ENCODE assay signal across 9 cellular contexts in the genomic region with DNA sequence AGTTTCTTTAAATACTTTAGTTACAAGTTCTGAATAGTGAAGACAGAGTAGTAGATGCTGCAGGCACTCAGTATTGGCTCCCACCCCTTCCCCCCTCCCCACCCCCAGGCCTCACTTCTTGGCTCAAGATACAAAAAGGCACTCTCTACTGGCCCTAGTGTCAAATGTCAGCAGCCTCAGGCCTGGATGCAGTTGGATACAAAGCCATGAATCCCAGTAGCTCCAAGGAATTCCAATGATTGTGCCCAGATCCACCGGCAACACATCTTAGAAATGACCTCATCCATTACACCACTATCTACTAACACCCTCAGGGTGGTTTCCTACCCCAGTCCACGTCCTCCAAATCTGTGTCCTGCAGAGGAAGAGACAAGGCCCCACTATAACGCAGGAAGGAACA. TPM values are rescaled to one million over a fixed set of nuclear protein-coding genes. Genes with fewer than 3 reads are reported as not detected.
DNase-seq lines count a peak whose midpoint lies in the region; ATAC-seq, FAIRE-seq and TF ChIP-seq lines count a peak whose summit lies in the region.
"Not testable (repeated sequence)": the region's sequence is repeated elsewhere in the genome, so short reads cannot be mapped to it uniquely, and the experiment has no call there.
"Had no signal": no experiment of that assay in that cellular context is flagged by ENCODE, and none has a peak within 500 bp of the region (broad histone marks: within the 10 kb centered on the region; RNA-seq: fewer than 3 reads in every experiment).

No MANE protein-coding gene starts in this region.

- intact Hi-C loops in HepG2 (cut with micrococcal nuclease; ENCODE audit: unreplicated experiment), result not testable (repeated sequence)

- not testable (repeated sequence) for H4K20me1 ChIP-seq in HepG2 (ENCODE audit: insufficient read depth, low read length); neural progenitor cell (ENCODE audit: low read depth)

- not testable (repeated sequence) for H3K27me3 Mint-ChIP-seq in glutamatergic neuron (ENCODE audit: unreplicated experiment); neural progenitor cell (ENCODE audit: insufficient read depth, low read depth)

- in situ Hi-C loops in HepG2 (cut with HindIII; ENCODE audit: extremely low pct_ligation_motif_present, low pct_unique_long_range_greater_than_20kb), result not testable (repeated sequence)

- CTCF ChIA-PET in HepG2 (lab: Yijun Ruan, JAX; ENCODE audit: low intra/inter-chr PET ratio, low total read pairs), result not testable (repeated sequence)

- ATAC-seq in HepG2, result not testable (repeated sequence)

- H3K9me3 ChIP-seq in NT2/D1 (ENCODE audit: insufficient read depth, low read length); HepG2 (ENCODE audit: low read length); neural progenitor cell (ENCODE audit: low read depth): not testable (repeated sequence)

- H3K36me3 Mint-ChIP-seq in glutamatergic neuron (ENCODE audit: unreplicated experiment), result not testable (repeated sequence)
- H3K36me3 Mint-ChIP-seq in neural progenitor cell, result peaks cover 13% of the 10 kb centered on the region

- H3K27ac Mint-ChIP-seq in glutamatergic neuron (ENCODE audit: unreplicated experiment) (peak overlapping the region; percentile 52), neural progenitor cell (peak overlapping the region; percentile 37)

- not testable (repeated sequence) for H3K79me2 ChIP-seq in HepG2 (ENCODE audit: insufficient read depth, low read length); neural progenitor cell (ENCODE audit: low read depth)

- H3F3A ChIP-seq in neural progenitor cell (ENCODE audit: low read depth), result not testable (repeated sequence)

- TF ChIP-seq EP300 in HepG2 (IDR thresholded peaks at IDR 0.05; ENCODE audit: low read depth in 2 of 2, low read length in 2 of 2); HepG2 (CRISPR knock-in tag; IDR thresholded peaks at IDR 0.05; ENCODE audit: borderline replicate concordance): not testable (repeated sequence)

- DNase-seq in EL, result peak; percentile 47
- peak; percentile 47 for DNase-seq in NT2/D1 (ENCODE audit: low read depth, low spot score)
- peak; percentile 60 for DNase-seq in ecto neural progenitor cell (ENCODE audit: low spot score)
- DNase-seq in glutamatergic neuron; HepG2 (ENCODE audit: low spot score): not testable (repeated sequence)
- DNase-seq in neural progenitor cell (ENCODE audit: low spot score), result peak; percentile 54

- H3K9me3 Mint-ChIP-seq in glutamatergic neuron (ENCODE audit: unreplicated experiment); neural progenitor cell: not testable (repeated sequence)

- not testable (repeated sequence) for H3K27ac ChIP-seq in HepG2 (ENCODE audit: extremely low read length, insufficient read depth, low read length)
- peak overlapping the region; percentile 29 for H3K27ac ChIP-seq in neural progenitor cell

- not testable (repeated sequence) for H3K9ac ChIP-seq in NT2/D1 (ENCODE audit: insufficient read length, low read depth); HepG2 (ENCODE audit: insufficient read depth, low read depth, low read length); neural progenitor cell

- H3K27me3 ChIP-seq in NT2/D1 (ENCODE audit: insufficient read depth, insufficient read length); HepG2 (ENCODE audit: control insufficient read depth in 1 of 2, insufficient read depth in 2 of 2, low read length in 2 of 2); neural progenitor cell: not testable (repeated sequence)

- not testable (repeated sequence) for TF ChIP-seq POLR2A in HepG2 (IDR thresholded peaks at IDR 0.05; ENCODE audit: insufficient read depth in 1 of 2, low read depth in 2 of 2, low read length in 2 of 2)

- TF ChIP-seq CTCF in glutamatergic neuron (IDR thresholded peaks at IDR 0.05; ENCODE audit: partially characterized antibody, unreplicated experiment); HepG2 (CRISPR knock-in tag; IDR thresholded peaks at IDR 0.05); neural progenitor cell (IDR thresholded peaks at IDR 0.05): not testable (repeated sequence)

- H3K4me1 ChIP-seq in NT2/D1 (ENCODE audit: insufficient read depth, insufficient read length); HepG2 (ENCODE audit: insufficient read depth, low read length); neural progenitor cell: not testable (repeated sequence)

- not testable (repeated sequence) for H3K4me3 ChIP-seq in NT2/D1 (ENCODE audit: insufficient read length, low read depth); HepG2 (replicated peaks in 1 of 3; ENCODE audit: insufficient read depth in 1 of 3, low read depth in 2 of 3, low read length in 3 of 3); neural progenitor cell

- POLR2A ChIA-PET in HepG2 (lab: Yijun Ruan, JAX), result not testable (repeated sequence)

- H3K4me1 Mint-ChIP-seq in glutamatergic neuron (ENCODE audit: low read depth, unreplicated experiment); neural progenitor cell: not testable (repeated sequence)

- H3K4me3 Mint-ChIP-seq in glutamatergic neuron (ENCODE audit: unreplicated experiment); neural progenitor cell: not testable (repeated sequence)

- not testable (repeated sequence) for TF ChIP-seq RAD21 in HepG2 (CRISPR knock-in tag; IDR thresholded peaks at IDR 0.05)

- H3K36me3 ChIP-seq in NT2/D1 (ENCODE audit: insufficient read depth, insufficient read length, low read length), result peaks cover 77% of the 10 kb centered on the region
- H3K36me3 ChIP-seq in HepG2 (replicated peaks in 1 of 2; ENCODE audit: control insufficient read depth in 1 of 2, insufficient read depth in 2 of 2, low read length in 2 of 2), result peaks cover 12 to 32% of the 10 kb centered on the region in 2 experiments; a peak in 4 of 5 replicates
- not testable (repeated sequence) for H3K36me3 ChIP-seq in neural progenitor cell

- BruUV-seq in HepG2 (replicated peaks; lab: Mats Ljungman, UMichigan), result not testable (repeated sequence)

- not testable (repeated sequence) for H2AFZ ChIP-seq in HepG2 (ENCODE audit: low read length); neural progenitor cell (replicated peaks)

- not testable (repeated sequence) for H3K4me2 ChIP-seq in HepG2 (ENCODE audit: low read depth, low read length)
- peak overlapping the region; percentile 9 for H3K4me2 ChIP-seq in neural progenitor cell

- FAIRE-seq in HepG2 (lab: Jason Lieb, UNC), result not testable (repeated sequence)

- WGBS in HepG2 (ENCODE audit: low lambda C conversion rate), result 79% methylated on average over 2 of the region's 3 CpGs

RNA-seq across cellular contexts. Expression of a gene that starts 17.6 kb away (rescaled TPM):
- total RNA-seq in glutamatergic neuron (ENCODE audit: unreplicated experiment) (70.3 TPM), HepG2 (2016; rRNA removed; fragmentation: Illumina TruSeq; extraction: Trizol) (92.2 and 133 TPM in 2 replicates), neural progenitor cell (ENCODE audit: low replicate concordance) (46.4 and 85.1 TPM in 2 replicates)
- total RNA-seq in HepG2 (2016; cell fraction: cytosol; rRNA removed; fragmentation: Illumina TruSeq; extraction: Trizol; ENCODE audit: low read depth), result 22.1 and 22.6 TPM in 2 replicates
- 91.7 and 143 TPM in 2 replicates for total RNA-seq in HepG2 (2016; cell fraction: insoluble cytoplasmic fraction; rRNA removed; fragmentation: Illumina TruSeq; extraction: Trizol)
- total RNA-seq in HepG2 (2016; cell fraction: membrane; rRNA removed; fragmentation: Illumina TruSeq; extraction: Trizol), result 24.5 and 27.9 TPM in 2 replicates
- total RNA-seq in HepG2 (2016; cell fraction: nucleus; rRNA removed; fragmentation: Illumina TruSeq; extraction: Trizol), result 52.8 and 55.5 TPM in 2 replicates
- polyA plus RNA-seq in HepG2 (2011; rRNA removed), result 37.1 and 43.7 TPM in 2 replicates
- 19.2 and 30.6 TPM in 2 replicates for polyA plus RNA-seq in HepG2 (2011; cell fraction: cytosol; rRNA removed)
- polyA plus RNA-seq in HepG2 (2011; cell fraction: nucleus; rRNA removed), result 16.8 and 25.8 TPM in 2 replicates
- polyA plus RNA-seq in HepG2 (2012), result 65.4 and 101 TPM in 2 replicates
- polyA plus RNA-seq in HepG2 (2016; cell fraction: cytosol; fragmentation: Illumina TruSeq; extraction: Trizol; ENCODE audit: low read depth), result 7.0 and 7.2 TPM in 2 replicates
- polyA plus RNA-seq in HepG2 (2016; cell fraction: insoluble cytoplasmic fraction; fragmentation: Illumina TruSeq; extraction: Trizol; ENCODE audit: low read depth), result 113 and 123 TPM in 2 replicates
- 14.2 and 14.7 TPM in 2 replicates for polyA plus RNA-seq in HepG2 (2016; cell fraction: membrane; fragmentation: Illumina TruSeq; extraction: Trizol; ENCODE audit: low read depth)
- polyA plus RNA-seq in HepG2 (2016; cell fraction: nucleus; fragmentation: Illumina TruSeq; extraction: Trizol; ENCODE audit: insufficient read depth, low read depth), result 45.9 and 47.6 TPM in 2 replicates
- polyA minus RNA-seq in HepG2 (2011; rRNA and poly(A)+ RNA removed; ENCODE audit: low replicate concordance), result 7.9 and 12.5 TPM in 2 replicates
- 18.5 and 23.1 TPM in 2 replicates for polyA minus RNA-seq in HepG2 (2011; cell fraction: cytosol; rRNA and poly(A)+ RNA removed)
- polyA minus RNA-seq in HepG2 (2011; cell fraction: nucleus; rRNA and poly(A)+ RNA removed), result 85.0 and 85.5 TPM in 2 replicates

RNA-seq across cellular contexts. Expression of a gene that starts 44.0 kb away (rescaled TPM):
- total RNA-seq in glutamatergic neuron (ENCODE audit: unreplicated experiment) (70.8 TPM), HepG2 (2016; rRNA removed; fragmentation: Illumina TruSeq; extraction: Trizol) (269 and 290 TPM in 2 replicates), neural progenitor cell (ENCODE audit: low replicate concordance) (78.0 and 132 TPM in 2 replicates)
- total RNA-seq in HepG2 (2016; cell fraction: cytosol; rRNA removed; fragmentation: Illumina TruSeq; extraction: Trizol; ENCODE audit: low read depth), result 150 and 165 TPM in 2 replicates
- total RNA-seq in HepG2 (2016; cell fraction: insoluble cytoplasmic fraction; rRNA removed; fragmentation: Illumina TruSeq; extraction: Trizol), result 267 and 299 TPM in 2 replicates
- total RNA-seq in HepG2 (2016; cell fraction: membrane; rRNA removed; fragmentation: Illumina TruSeq; extraction: Trizol), result 228 and 296 TPM in 2 replicates
- 387 and 419 TPM in 2 replicates for total RNA-seq in HepG2 (2016; cell fraction: nucleus; rRNA removed; fragmentation: Illumina TruSeq; extraction: Trizol)
- 143 and 185 TPM in 2 replicates for polyA plus RNA-seq in HepG2 (2011; rRNA removed)
- polyA plus RNA-seq in HepG2 (2011; cell fraction: cytosol; rRNA removed), result 47.2 and 79.1 TPM in 2 replicates
- 159 and 212 TPM in 2 replicates for polyA plus RNA-seq in HepG2 (2011; cell fraction: nucleus; rRNA removed)
- 171 and 217 TPM in 2 replicates for polyA plus RNA-seq in HepG2 (2012)
- 48.5 and 55.9 TPM in 2 replicates for polyA plus RNA-seq in HepG2 (2016; cell fraction: cytosol; fragmentation: Illumina TruSeq; extraction: Trizol; ENCODE audit: low read depth)
- 208 and 209 TPM in 2 replicates for polyA plus RNA-seq in HepG2 (2016; cell fraction: insoluble cytoplasmic fraction; fragmentation: Illumina TruSeq; extraction: Trizol; ENCODE audit: low read depth)
- 93.0 and 107 TPM in 2 replicates for polyA plus RNA-seq in HepG2 (2016; cell fraction: membrane; fragmentation: Illumina TruSeq; extraction: Trizol; ENCODE audit: low read depth)
- 517 and 535 TPM in 2 replicates for polyA plus RNA-seq in HepG2 (2016; cell fraction: nucleus; fragmentation: Illumina TruSeq; extraction: Trizol; ENCODE audit: insufficient read depth, low read depth)
- polyA minus RNA-seq in HepG2 (2011; rRNA and poly(A)+ RNA removed; ENCODE audit: low replicate concordance), result 74.7 and 135 TPM in 2 replicates
- 73.7 and 80.7 TPM in 2 replicates for polyA minus RNA-seq in HepG2 (2011; cell fraction: cytosol; rRNA and poly(A)+ RNA removed)
- polyA minus RNA-seq in HepG2 (2011; cell fraction: nucleus; rRNA and poly(A)+ RNA removed), result 495 and 549 TPM in 2 replicates

RNA-seq across cellular contexts. Expression of a gene that starts 54.6 kb away (rescaled TPM):
- total RNA-seq in glutamatergic neuron (ENCODE audit: unreplicated experiment) (0.20 TPM), HepG2 (2016; rRNA removed; fragmentation: Illumina TruSeq; extraction: Trizol) (0.09 TPM in 1 of 2 replicates, not detected in the other), neural progenitor cell (ENCODE audit: low replicate concordance) (0.09 TPM in 1 of 2 replicates, not detected in the other)
- total RNA-seq in HepG2 (2016; cell fraction: cytosol; rRNA removed; fragmentation: Illumina TruSeq; extraction: Trizol; ENCODE audit: low read depth), result 0.10 TPM in 1 of 2 replicates, not detected in the other
- 0.13 TPM in 1 of 2 replicates, not detected in the other for total RNA-seq in HepG2 (2016; cell fraction: insoluble cytoplasmic fraction; rRNA removed; fragmentation: Illumina TruSeq; extraction: Trizol)
- total RNA-seq in HepG2 (2016; cell fraction: membrane; rRNA removed; fragmentation: Illumina TruSeq; extraction: Trizol), result 0.07 TPM in 1 of 2 replicates, not detected in the other
- 0.31 TPM in 2 replicates for total RNA-seq in HepG2 (2016; cell fraction: nucleus; rRNA removed; fragmentation: Illumina TruSeq; extraction: Trizol)
- polyA plus RNA-seq in HepG2 (2011; rRNA removed), result 0.01 TPM in 2 replicates
- polyA plus RNA-seq in HepG2 (2011; cell fraction: cytosol; rRNA removed), result not detected in 2 replicates
- 0.16 and 0.18 TPM in 2 replicates for polyA plus RNA-seq in HepG2 (2011; cell fraction: nucleus; rRNA removed)
- 0.05 TPM in 1 of 2 replicates, not detected in the other for polyA plus RNA-seq in HepG2 (2012)
- not detected in 2 replicates for polyA plus RNA-seq in HepG2 (2016; cell fraction: cytosol; fragmentation: Illumina TruSeq; extraction: Trizol; ENCODE audit: low read depth)
- not detected in 2 replicates for polyA plus RNA-seq in HepG2 (2016; cell fraction: insoluble cytoplasmic fraction; fragmentation: Illumina TruSeq; extraction: Trizol; ENCODE audit: low read depth)
- polyA plus RNA-seq in HepG2 (2016; cell fraction: membrane; fragmentation: Illumina TruSeq; extraction: Trizol; ENCODE audit: low read depth), result not detected in 2 replicates
- polyA plus RNA-seq in HepG2 (2016; cell fraction: nucleus; fragmentation: Illumina TruSeq; extraction: Trizol; ENCODE audit: insufficient read depth, low read depth), result 0.14 TPM in 1 of 2 replicates, not detected in the other
- polyA minus RNA-seq in HepG2 (2011; rRNA and poly(A)+ RNA removed; ENCODE audit: low replicate concordance), result 0.23 and 0.38 TPM in 2 replicates
- not detected in 2 replicates for polyA minus RNA-seq in HepG2 (2011; cell fraction: cytosol; rRNA and poly(A)+ RNA removed)
- 0.75 and 0.77 TPM in 2 replicates for polyA minus RNA-seq in HepG2 (2011; cell fraction: nucleus; rRNA and poly(A)+ RNA removed)
- total RNA-seq: H4 had no signal
- polyA plus RNA-seq: CD4-positive, CD25-positive, alpha-beta regulatory T cell; CD8-positive, alpha-beta memory T cell had no signal
